ENCODE assay signal across 30 cellular contexts in genomic region chr9:133953621-133953975, GRCh38. TPM values are rescaled to one million over a fixed set of nuclear protein-coding genes. Genes with fewer than 3 reads are reported as not detected.
DNase-seq lines count a peak whose midpoint lies in the region; ATAC-seq lines count a peak whose summit lies in the region.
"Had no signal": no experiment of that assay in that cellular context is flagged by ENCODE, and none has a peak within 500 bp of the region (broad histone marks: within the 10 kb centered on the region; RNA-seq: fewer than 3 reads in every experiment).

No MANE protein-coding gene starts in this region.

- no peaks in the 10 kb centered on the region for H3K36me3 ChIP-seq in aorta (ENCODE audit: control insufficient read depth in 1 of 2, insufficient read depth in 2 of 2, low read length in 1 of 2)
- H3K36me3 ChIP-seq: left lung, upper lobe of right lung had no signal

- ATAC-seq in left ventricle myocardium superior (no peak), memory B cell (ENCODE audit: low read depth) (no peak), aorta (ENCODE audit: low FRiP score) (no peak)
- ATAC-seq in activated T-helper 17 cell treated with anti-CD3 and anti-CD28 coated beads, Interleukin-2, amount 50 U/mL, for 72 hours (replicated peaks), result no peak
- ATAC-seq: HepG2, left lung, Panc1, upper lobe of right lung had no signal

- no peaks in the 10 kb centered on the region for H3K27me3 Mint-ChIP-seq in activated T-helper 17 cell treated with anti-CD3 and anti-CD28 coated beads, Interleukin-2, amount 50 U/mL, for 72 hours
- no peaks in the 10 kb centered on the region for H3K27me3 Mint-ChIP-seq in memory B cell
- H3K27me3 Mint-ChIP-seq: activated naive CD4-positive, alpha-beta T cell treated with anti-CD3 and anti-CD28 coated beads, Interleukin-2, amount 50 U/mL, for 24 hours; CD4-positive, alpha-beta T cell; naive B cell had no signal

- 98% methylated on average over 4 of the region's 4 CpGs for WGBS in aorta, 2 donors

- intact Hi-C loops in left ventricle myocardium superior (cut with micrococcal nuclease) (no loop called here), cardiac septum (cut with DNase I) (no loop called here), aorta (cut with DNase I) (no loop called here)

- peak; percentile 18 for DNase-seq in left ventricle myocardium superior
- no peak for DNase-seq in cardiac septum (ENCODE audit: low spot score)
- DNase-seq in memory B cell (ENCODE audit: low spot score in 2 of 2), result no peak
- DNase-seq in aorta, result peak; percentile 39 to 68
- no peak for DNase-seq in amygdala (lab: John Stamatoyannopoulos, UW)
- DNase-seq in ureter (ENCODE audit: low spot score), result no peak
- DNase-seq in SKM-1 (lab: John Stamatoyannopoulos, UW; ENCODE audit: unreplicated experiment), result no peak
- DNase-seq: activated CD4-positive, alpha-beta T cell treated with anti-CD3 and anti-CD28 coated beads for 48 hours; activated T-cell treated with anti-CD3 and anti-CD28 coated beads for 4 hours; amniotic stem cell; CD4-positive, alpha-beta T cell; cortex of kidney; erythroblast; HCEC 1CT; Karpas-422; naive B cell; NCI-H1417; NCI-H2081; NCI-H2227 treated with DMSO at 0.1 percent for 48 hours; NCI-H69; SIG-M5; stimulated activated CD4-positive, alpha-beta T cell treated with anti-CD3 and anti-CD28 coated beads, Interleukin-4, amount 100 ng/mL, for 4 hours; SW 1271; upper lobe of right lung had no signal

- H3K36me3 Mint-ChIP-seq in activated T-helper 17 cell treated with anti-CD3 and anti-CD28 coated beads, Interleukin-2, amount 50 U/mL, for 72 hours (ENCODE audit: low read depth), result no peaks in the 10 kb centered on the region
- peaks cover 2% of the 10 kb centered on the region for H3K36me3 Mint-ChIP-seq in memory B cell
- H3K36me3 Mint-ChIP-seq: activated naive CD4-positive, alpha-beta T cell treated with anti-CD3 and anti-CD28 coated beads, Interleukin-2, amount 50 U/mL, for 24 hours; mesothelial cell of epicardium; naive B cell had no signal

- no peaks in the 10 kb centered on the region for H3K9me3 Mint-ChIP-seq in activated T-helper 17 cell treated with anti-CD3 and anti-CD28 coated beads, Interleukin-2, amount 50 U/mL, for 72 hours
- H3K9me3 Mint-ChIP-seq in memory B cell, result no peaks in the 10 kb centered on the region
- H3K9me3 Mint-ChIP-seq: activated naive CD4-positive, alpha-beta T cell treated with anti-CD3 and anti-CD28 coated beads, Interleukin-2, amount 50 U/mL, for 24 hours; CD4-positive, alpha-beta T cell; mesothelial cell of epicardium; naive B cell had no signal

- H3K9me3 ChIP-seq in aorta (ENCODE audit: control insufficient read depth, low read length), result no peaks in the 10 kb centered on the region
- H3K9me3 ChIP-seq: left lung, upper lobe of right lung had no signal

- peaks cover 17% of the 10 kb centered on the region for H3K4me1 Mint-ChIP-seq in activated T-helper 17 cell treated with anti-CD3 and anti-CD28 coated beads, Interleukin-2, amount 50 U/mL, for 72 hours
- H3K4me1 Mint-ChIP-seq in memory B cell, result peaks cover 46% of the 10 kb centered on the region

- H3K4me3 ChIP-seq in aorta (ENCODE audit: low read length in 2 of 2), result no peak overlapping the region
- H3K4me3 ChIP-seq: left lung, upper lobe of right lung had no signal

- no peaks in the 10 kb centered on the region for H3K27me3 ChIP-seq in aorta (ENCODE audit: control insufficient read depth in 1 of 2, insufficient read depth in 2 of 2, low read length in 1 of 2)
- H3K27me3 ChIP-seq: left lung, upper lobe of right lung had no signal

- peak overlapping the region; percentile 56 for H3K4me3 Mint-ChIP-seq in activated T-helper 17 cell treated with anti-CD3 and anti-CD28 coated beads, Interleukin-2, amount 50 U/mL, for 72 hours
- H3K4me3 Mint-ChIP-seq in memory B cell, result peak overlapping the region; percentile 74
- H3K4me3 Mint-ChIP-seq: CD4-positive, alpha-beta T cell; mesothelial cell of epicardium had no signal

- H3K4me1 ChIP-seq in aorta (ENCODE audit: control insufficient read depth in 1 of 2, insufficient read depth in 2 of 2, low read length in 2 of 2), result no peaks in the 10 kb centered on the region

- H3K27ac ChIP-seq in aorta (ENCODE audit: low read depth in 1 of 2, low read length in 2 of 2), result no peak overlapping the region
- H3K27ac ChIP-seq: left lung, upper lobe of right lung had no signal

- peak overlapping the region; percentile 73 for H3K27ac Mint-ChIP-seq in activated T-helper 17 cell treated with anti-CD3 and anti-CD28 coated beads, Interleukin-2, amount 50 U/mL, for 72 hours
- H3K27ac Mint-ChIP-seq in memory B cell, result peak overlapping the region; percentile 95

RNA-seq across cellular contexts. Expression of gene VAV2, which starts 38.5 kb away (rescaled TPM):
- 6.1 TPM for total RNA-seq in left ventricle myocardium superior
- 8.1 TPM for total RNA-seq in cardiac septum
- total RNA-seq in activated T-helper 17 cell treated with anti-CD3 and anti-CD28 coated beads, Interleukin-2, amount 50 U/mL, for 72 hours, result 1 to 10 TPM; 7.0 to 7.3 TPM
- total RNA-seq in aorta, result 10 to 100 TPM; 12.0 to 25.4 TPM
- polyA plus RNA-seq in aorta, result 10 to 100 TPM in 1 of 2 donors, 1 to 10 TPM in 1; 9.0 to 11.6 TPM
- 38.9 TPM for total RNA-seq in ureter

Comparison
In these comparisons a context has a peak if more than half of its experiments do, and no peak if none do; other contexts are left out.
1. DNase-seq: peak in left ventricle myocardium superior (single experiment) and aorta (2 of 2); none in cardiac septum (single experiment), memory B cell (0 of 2), amygdala (0 of 56), ureter (single experiment) and SKM-1 (single experiment).